1 cellular context compared by ENCODE assay signal in the genomic region with DNA sequence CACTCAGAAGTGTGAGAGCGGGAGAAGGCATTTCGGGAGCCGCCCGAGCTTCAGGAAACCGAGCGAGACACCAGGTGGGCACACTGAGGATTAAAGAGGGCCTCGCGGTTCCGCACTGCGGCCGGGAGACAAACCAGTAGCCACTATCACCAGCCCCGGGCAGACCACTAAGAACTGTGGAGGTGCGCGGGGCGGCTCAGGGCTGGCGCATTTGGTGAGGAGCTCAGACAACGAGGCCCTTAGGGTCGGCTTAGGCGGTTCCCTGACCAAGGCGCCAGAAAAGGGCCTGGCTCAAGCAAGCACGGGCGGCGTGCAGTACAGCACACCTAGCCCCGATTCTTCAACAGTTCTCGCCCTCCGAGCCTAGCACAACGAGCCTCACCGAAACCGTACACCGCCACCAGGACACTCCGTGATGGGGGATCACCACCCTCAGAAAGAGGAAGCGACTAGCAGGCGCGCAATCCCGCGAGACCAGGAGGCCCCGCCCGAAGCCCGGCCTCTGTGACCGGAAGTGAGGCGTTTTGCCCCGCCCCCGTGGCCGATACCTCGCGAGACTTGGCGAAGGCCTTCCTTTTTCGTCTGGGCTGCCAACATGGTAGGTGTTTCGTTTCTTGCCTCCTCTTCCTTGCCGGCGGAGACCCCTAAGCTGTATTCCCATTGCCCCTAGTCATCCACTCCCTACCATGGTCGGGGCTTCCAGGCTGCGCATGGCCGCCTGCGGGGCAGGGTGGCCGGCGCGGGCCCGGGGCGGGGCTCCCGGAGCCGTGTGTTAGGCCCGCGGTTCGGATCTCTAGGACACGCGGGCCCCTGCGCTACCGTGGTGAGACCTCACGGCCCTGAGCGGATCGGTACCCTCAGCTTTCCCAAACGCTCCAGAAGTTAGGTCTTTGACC.
A peak's percentile ranks its signal among the peaks of the same experiment; 100 is the strongest.
TF ChIP-seq lines count a peak whose summit lies in the region.

A gene (plus strand): TSS at position 574 of the 896 bp plus-strand sequence. CDS start 22 bp downstream, at position 596.
A gene with protein sequence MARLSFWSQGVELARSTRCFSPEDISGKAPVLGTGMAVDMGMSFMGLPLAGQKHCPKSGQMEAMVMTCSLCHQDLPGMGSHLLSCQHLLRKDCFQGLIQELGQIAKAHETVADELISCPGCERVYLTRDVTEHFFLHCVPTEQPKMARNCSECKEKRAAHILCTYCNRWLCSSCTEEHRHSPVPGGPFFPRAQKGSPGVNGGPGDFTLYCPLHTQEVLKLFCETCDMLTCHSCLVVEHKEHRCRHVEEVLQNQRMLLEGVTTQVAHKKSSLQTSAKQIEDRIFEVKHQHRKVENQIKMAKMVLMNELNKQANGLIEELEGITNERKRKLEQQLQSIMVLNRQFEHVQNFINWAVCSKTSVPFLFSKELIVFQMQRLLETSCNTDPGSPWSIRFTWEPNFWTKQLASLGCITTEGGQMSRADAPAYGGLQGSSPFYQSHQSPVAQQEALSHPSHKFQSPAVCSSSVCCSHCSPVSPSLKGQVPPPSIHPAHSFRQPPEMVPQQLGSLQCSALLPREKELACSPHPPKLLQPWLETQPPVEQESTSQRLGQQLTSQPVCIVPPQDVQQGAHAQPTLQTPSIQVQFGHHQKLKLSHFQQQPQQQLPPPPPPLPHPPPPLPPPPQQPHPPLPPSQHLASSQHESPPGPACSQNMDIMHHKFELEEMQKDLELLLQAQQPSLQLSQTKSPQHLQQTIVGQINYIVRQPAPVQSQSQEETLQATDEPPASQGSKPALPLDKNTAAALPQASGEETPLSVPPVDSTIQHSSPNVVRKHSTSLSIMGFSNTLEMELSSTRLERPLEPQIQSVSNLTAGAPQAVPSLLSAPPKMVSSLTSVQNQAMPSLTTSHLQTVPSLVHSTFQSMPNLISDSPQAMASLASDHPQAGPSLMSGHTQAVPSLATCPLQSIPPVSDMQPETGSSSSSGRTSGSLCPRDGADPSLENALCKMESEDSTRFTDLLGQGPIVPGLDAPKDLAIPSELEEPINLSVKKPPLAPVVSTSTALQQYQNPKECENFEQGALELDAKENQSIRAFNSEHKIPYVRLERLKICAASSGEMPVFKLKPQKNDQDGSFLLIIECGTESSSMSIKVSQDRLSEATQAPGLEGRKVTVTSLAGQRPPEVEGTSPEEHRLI (N-terminal part only) (minus strand): TSS at position 447 of the 896 bp plus-strand sequence. CDS start 10,391 bp downstream, outside the sequence.

TF ChIP-seq in K562, 482 proteins besides CTCF, POLR2A, EP300 and RAD21 (continued from another document and continues in another):
- TF ChIP-seq, protein P1, sequence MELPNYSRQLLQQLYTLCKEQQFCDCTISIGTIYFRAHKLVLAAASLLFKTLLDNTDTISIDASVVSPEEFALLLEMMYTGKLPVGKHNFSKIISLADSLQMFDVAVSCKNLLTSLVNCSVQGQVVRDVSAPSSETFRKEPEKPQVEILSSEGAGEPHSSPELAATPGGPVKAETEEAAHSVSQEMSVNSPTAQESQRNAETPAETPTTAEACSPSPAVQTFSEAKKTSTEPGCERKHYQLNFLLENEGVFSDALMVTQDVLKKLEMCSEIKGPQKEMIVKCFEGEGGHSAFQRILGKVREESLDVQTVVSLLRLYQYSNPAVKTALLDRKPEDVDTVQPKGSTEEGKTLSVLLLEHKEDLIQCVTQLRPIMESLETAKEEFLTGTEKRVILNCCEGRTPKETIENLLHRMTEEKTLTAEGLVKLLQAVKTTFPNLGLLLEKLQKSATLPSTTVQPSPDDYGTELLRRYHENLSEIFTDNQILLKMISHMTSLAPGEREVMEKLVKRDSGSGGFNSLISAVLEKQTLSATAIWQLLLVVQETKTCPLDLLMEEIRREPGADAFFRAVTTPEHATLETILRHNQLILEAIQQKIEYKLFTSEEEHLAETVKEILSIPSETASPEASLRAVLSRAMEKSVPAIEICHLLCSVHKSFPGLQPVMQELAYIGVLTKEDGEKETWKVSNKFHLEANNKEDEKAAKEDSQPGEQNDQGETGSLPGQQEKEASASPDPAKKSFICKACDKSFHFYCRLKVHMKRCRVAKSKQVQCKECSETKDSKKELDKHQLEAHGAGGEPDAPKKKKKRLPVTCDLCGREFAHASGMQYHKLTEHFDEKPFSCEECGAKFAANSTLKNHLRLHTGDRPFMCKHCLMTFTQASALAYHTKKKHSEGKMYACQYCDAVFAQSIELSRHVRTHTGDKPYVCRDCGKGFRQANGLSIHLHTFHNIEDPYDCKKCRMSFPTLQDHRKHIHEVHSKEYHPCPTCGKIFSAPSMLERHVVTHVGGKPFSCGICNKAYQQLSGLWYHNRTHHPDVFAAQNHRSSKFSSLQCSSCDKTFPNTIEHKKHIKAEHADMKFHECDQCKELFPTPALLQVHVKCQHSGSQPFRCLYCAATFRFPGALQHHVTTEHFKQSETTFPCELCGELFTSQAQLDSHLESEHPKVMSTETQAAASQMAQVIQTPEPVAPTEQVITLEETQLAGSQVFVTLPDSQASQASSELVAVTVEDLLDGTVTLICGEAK (IDR thresholded peaks at IDR 0.05), result peak; percentile 87
- TF ChIP-seq, protein P1 (CRISPR knock-in tag; IDR thresholded peaks at IDR 0.05), result no peak
- TF ChIP-seq TCF3 (CRISPR knock-in tag; IDR thresholded peaks at IDR 0.05) (no peak), RB1 (IDR thresholded peaks at IDR 0.05; ENCODE audit: low read depth) (no peak; the same call in 1 of the 2 replicates), NFE2 (IDR thresholded peaks at IDR 0.05; ENCODE audit: low read depth) (no peak), SMAD3 (CRISPR knock-in tag; conservative IDR thresholded peaks at IDR 0.05) (no peak), NBN (IDR thresholded peaks at IDR 0.05; ENCODE audit: low read depth) (no peak), CXXC5 (CRISPR knock-in tag; IDR thresholded peaks at IDR 0.05) (peak; percentile 78), U2AF2 (optimal IDR thresholded peaks at IDR 0.05; ENCODE audit: low read depth, low read length) (no peak), LEF1 (IDR thresholded peaks at IDR 0.05) (0 out of 2 replicates have a peak, but pooled peaks have one; percentile 31), ZNF830 (CRISPR knock-in tag; IDR thresholded peaks at IDR 0.05) (peak; percentile 77; the same call in 1 of the 2 replicates), CBX2 (IDR thresholded peaks at IDR 0.05; ENCODE audit: insufficient read depth, low read length, poor library complexity, severe bottlenecking) (no peak), IFI16 (CRISPR knock-in tag; IDR thresholded peaks at IDR 0.05) (no peak), SIN3A (IDR thresholded peaks at IDR 0.05; ENCODE audit: borderline replicate concordance in 2 of 2, control insufficient read depth in 1 of 2, low read depth in 2 of 2, low read length in 2 of 2) (peak; percentile 48 to 51; a peak in 2 of 4 replicates), HOXB6 (CRISPR knock-in tag; IDR thresholded peaks at IDR 0.05; ENCODE audit: borderline replicate concordance) (no peak; the same call in 1 of the 2 replicates), PRPF4 (IDR thresholded peaks at IDR 0.05; ENCODE audit: insufficient read depth, low read depth, low read length, poor library complexity, severe bottlenecking) (peak; percentile 81), YBX1 (IDR thresholded peaks at IDR 0.05) (no peak), FOXP1 (CRISPR knock-in tag; IDR thresholded peaks at IDR 0.05) (peak; percentile 52; the same call in 1 of the 2 replicates), EHMT2 (IDR thresholded peaks at IDR 0.05) (no peak), POLR2H (tag; IDR thresholded peaks at IDR 0.05; ENCODE audit: low read depth) (peak; percentile 97), ZNF263 (CRISPR knock-in tag; IDR thresholded peaks at IDR 0.05; ENCODE audit: borderline replicate concordance) (peak; percentile 65; the same call in 1 of the 2 replicates), HNRNPUL1 (IDR thresholded peaks at IDR 0.05; ENCODE audit: low read length) (no peak), PHF8 (IDR thresholded peaks at IDR 0.05; ENCODE audit: borderline replicate concordance, low read length) (peak; percentile 98), CBFA2T2 (conservative IDR thresholded peaks at IDR 0.05) (no peak), ETV5 (CRISPR knock-in tag; IDR thresholded peaks at IDR 0.05; ENCODE audit: low read depth) (peak; percentile 85; the same call in 1 of the 2 replicates), JUN (IDR thresholded peaks at IDR 0.05; ENCODE audit: borderline replicate concordance, low read depth, low read length) (no peak), JUN (CRISPR knock-in tag; IDR thresholded peaks at IDR 0.05; ENCODE audit: borderline replicate concordance) (no peak), NCOR1 (IDR thresholded peaks at IDR 0.05) (peak; percentile 14; the same call in 1 of the 2 replicates), HDGF (IDR thresholded peaks at IDR 0.05) (no peak), GATAD2A (IDR thresholded peaks at IDR 0.05) (no peak), YY1 (IDR thresholded peaks at IDR 0.05; ENCODE audit: borderline replicate concordance in 1 of 3, control insufficient read depth in 1 of 3, extremely low read depth in 1 of 3, insufficient read depth in 3 of 3, insufficient read length in 1 of 3, insufficient replicate concordance in 2 of 3, low read depth in 1 of 3, low read length in 2 of 3) (peak; percentile 20 to 85 (median 79)), NR3C1 (CRISPR knock-in tag; IDR thresholded peaks at IDR 0.05) (peak; percentile 67; the same call in 1 of the 2 replicates), SIX5 (IDR thresholded peaks at IDR 0.05; ENCODE audit: borderline replicate concordance in 1 of 2, insufficient read depth in 1 of 2, low read depth in 1 of 2, low read length in 2 of 2) (no peak), ELF2 (CRISPR knock-in tag; IDR thresholded peaks at IDR 0.05) (peak; percentile 87)
- TF ChIP-seq, protein P2, sequence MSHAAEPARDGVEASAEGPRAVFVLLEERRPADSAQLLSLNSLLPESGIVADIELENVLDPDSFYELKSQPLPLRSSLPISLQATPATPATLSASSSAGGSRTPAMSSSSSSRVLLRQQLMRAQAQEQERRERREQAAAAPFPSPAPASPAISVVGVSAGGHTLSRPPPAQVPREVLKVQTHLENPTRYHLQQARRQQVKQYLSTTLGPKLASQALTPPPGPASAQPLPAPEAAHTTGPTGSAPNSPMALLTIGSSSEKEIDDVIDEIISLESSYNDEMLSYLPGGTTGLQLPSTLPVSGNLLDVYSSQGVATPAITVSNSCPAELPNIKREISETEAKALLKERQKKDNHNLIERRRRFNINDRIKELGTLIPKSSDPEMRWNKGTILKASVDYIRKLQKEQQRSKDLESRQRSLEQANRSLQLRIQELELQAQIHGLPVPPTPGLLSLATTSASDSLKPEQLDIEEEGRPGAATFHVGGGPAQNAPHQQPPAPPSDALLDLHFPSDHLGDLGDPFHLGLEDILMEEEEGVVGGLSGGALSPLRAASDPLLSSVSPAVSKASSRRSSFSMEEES (CRISPR knock-in tag; IDR thresholded peaks at IDR 0.05), result no peak
- TF ChIP-seq, protein P3, sequence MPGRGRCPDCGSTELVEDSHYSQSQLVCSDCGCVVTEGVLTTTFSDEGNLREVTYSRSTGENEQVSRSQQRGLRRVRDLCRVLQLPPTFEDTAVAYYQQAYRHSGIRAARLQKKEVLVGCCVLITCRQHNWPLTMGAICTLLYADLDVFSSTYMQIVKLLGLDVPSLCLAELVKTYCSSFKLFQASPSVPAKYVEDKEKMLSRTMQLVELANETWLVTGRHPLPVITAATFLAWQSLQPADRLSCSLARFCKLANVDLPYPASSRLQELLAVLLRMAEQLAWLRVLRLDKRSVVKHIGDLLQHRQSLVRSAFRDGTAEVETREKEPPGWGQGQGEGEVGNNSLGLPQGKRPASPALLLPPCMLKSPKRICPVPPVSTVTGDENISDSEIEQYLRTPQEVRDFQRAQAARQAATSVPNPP (IDR thresholded peaks at IDR 0.05; ENCODE audit: borderline replicate concordance, insufficient read depth, insufficient read length), result no peak
- TF ChIP-seq, protein P4, sequence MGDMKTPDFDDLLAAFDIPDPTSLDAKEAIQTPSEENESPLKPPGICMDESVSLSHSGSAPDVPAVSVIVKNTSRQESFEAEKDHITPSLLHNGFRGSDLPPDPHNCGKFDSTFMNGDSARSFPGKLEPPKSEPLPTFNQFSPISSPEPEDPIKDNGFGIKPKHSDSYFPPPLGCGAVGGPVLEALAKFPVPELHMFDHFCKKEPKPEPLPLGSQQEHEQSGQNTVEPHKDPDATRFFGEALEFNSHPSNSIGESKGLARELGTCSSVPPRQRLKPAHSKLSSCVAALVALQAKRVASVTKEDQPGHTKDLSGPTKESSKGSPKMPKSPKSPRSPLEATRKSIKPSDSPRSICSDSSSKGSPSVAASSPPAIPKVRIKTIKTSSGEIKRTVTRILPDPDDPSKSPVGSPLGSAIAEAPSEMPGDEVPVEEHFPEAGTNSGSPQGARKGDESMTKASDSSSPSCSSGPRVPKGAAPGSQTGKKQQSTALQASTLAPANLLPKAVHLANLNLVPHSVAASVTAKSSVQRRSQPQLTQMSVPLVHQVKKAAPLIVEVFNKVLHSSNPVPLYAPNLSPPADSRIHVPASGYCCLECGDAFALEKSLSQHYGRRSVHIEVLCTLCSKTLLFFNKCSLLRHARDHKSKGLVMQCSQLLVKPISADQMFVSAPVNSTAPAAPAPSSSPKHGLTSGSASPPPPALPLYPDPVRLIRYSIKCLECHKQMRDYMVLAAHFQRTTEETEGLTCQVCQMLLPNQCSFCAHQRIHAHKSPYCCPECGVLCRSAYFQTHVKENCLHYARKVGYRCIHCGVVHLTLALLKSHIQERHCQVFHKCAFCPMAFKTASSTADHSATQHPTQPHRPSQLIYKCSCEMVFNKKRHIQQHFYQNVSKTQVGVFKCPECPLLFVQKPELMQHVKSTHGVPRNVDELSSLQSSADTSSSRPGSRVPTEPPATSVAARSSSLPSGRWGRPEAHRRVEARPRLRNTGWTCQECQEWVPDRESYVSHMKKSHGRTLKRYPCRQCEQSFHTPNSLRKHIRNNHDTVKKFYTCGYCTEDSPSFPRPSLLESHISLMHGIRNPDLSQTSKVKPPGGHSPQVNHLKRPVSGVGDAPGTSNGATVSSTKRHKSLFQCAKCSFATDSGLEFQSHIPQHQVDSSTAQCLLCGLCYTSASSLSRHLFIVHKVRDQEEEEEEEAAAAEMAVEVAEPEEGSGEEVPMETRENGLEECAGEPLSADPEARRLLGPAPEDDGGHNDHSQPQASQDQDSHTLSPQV (IDR thresholded peaks at IDR 0.05), result no peak
